8 cellular contexts compared by ENCODE assay signal in the genomic region with DNA sequence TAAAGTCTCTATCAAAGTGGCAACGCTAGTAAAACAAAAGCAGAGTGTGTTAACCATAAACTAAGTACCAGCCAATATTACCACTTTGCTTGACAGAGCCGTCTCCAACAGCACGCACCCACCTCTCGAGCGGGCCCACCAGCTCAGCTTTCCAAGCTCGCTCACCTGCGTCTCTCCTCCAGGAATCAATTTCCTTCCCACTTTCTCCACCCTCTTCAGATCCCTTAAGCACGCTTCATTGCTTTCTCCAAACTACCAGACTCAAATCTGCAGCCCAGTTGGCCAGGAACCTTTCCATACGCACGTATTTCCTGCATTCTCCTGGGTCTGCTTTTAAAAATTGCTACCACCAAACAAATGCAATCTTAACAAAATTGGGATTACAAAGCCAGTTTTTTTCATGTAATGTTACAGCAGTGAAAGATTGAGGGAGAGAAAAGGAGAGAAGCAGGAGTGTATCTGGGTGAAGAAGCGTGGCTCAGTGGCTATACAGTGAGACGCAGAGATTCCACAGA. TPM values are rescaled to one million over a fixed set of nuclear protein-coding genes. Genes with fewer than 3 reads are reported as not detected.
A peak's percentile ranks its signal among the peaks of the same experiment; 100 is the strongest.
DNase-seq lines count a peak whose midpoint lies in the region; ATAC-seq, FAIRE-seq and TF ChIP-seq lines count a peak whose summit lies in the region.

No MANE protein-coding gene starts in this region.

- H3K4me1 ChIP-seq in adipocyte (ENCODE audit: control insufficient read depth, insufficient read depth, low read length): peaks cover 22% of the 10 kb centered on the region
- peaks cover 0 to 6% of the 10 kb centered on the region in 2 donors for H3K4me1 ChIP-seq in kidney (ENCODE audit: control insufficient read depth in 1 of 2, insufficient read depth in 1 of 2, low read depth in 1 of 2, low read length in 2 of 2)
- H3K4me1 ChIP-seq in suprapubic skin: peaks cover 28% of the 10 kb centered on the region

- no peak for TF ChIP-seq POLR2A in suprapubic skin (IDR thresholded peaks at IDR 0.05)

- no peaks in the 10 kb centered on the region for H3K27me3 ChIP-seq in adipocyte (replicated peaks; ENCODE audit: control insufficient read depth, insufficient read depth, low read length)
- peaks cover 12% of the 10 kb centered on the region for H3K27me3 ChIP-seq in suprapubic skin

- TF ChIP-seq CTCF in kidney (IDR thresholded peaks at IDR 0.05; ENCODE audit: borderline replicate concordance, extremely low read depth, insufficient read depth) (no peak), suprapubic skin (IDR thresholded peaks at IDR 0.05) (no peak)

- H3K36me3 ChIP-seq in adipocyte (ENCODE audit: control insufficient read depth, insufficient read depth, low read length, severe bottlenecking): no peaks in the 10 kb centered on the region
- H3K36me3 ChIP-seq in kidney (ENCODE audit: control insufficient read depth in 1 of 2, insufficient read depth in 2 of 2, low read length in 2 of 2): no peaks in the 10 kb centered on the region
- H3K36me3 ChIP-seq in suprapubic skin: no peaks in the 10 kb centered on the region

- H3K9ac ChIP-seq in adipocyte (ENCODE audit: low read length) (no peak overlapping the region), kidney (ENCODE audit: low read length in 2 of 2) (no peak overlapping the region)

- no peak for FAIRE-seq in kidney (lab: Jason Lieb, UNC)

- intact Hi-C loops in activated CD4-positive, alpha-beta T cell treated with anti-CD3 and anti-CD28 coated beads, Interleukin-2, amount 10 ng/mL, durations not matched to agents 24 days and 14 days (cut with micrococcal nuclease): no loop called here
- intact Hi-C loops in kidney (cut with DNase I): no loop called here

- WGBS in suprapubic skin: 27% methylated on average over 12 of the region's 12 CpGs

- peaks cover 4% of the 10 kb centered on the region for H3K4me1 Mint-ChIP-seq in activated CD4-positive, alpha-beta T cell treated with anti-CD3 and anti-CD28 coated beads, Interleukin-2, amount 10 ng/mL, durations not matched to agents 24 days and 14 days

- TF ChIP-seq EP300 in suprapubic skin (IDR thresholded peaks at IDR 0.05): no peak

- no peak for DNase-seq in activated CD4-positive, alpha-beta T cell treated with anti-CD3 and anti-CD28 coated beads, Interleukin-2, amount 10 ng/mL, durations not matched to agents 24 days and 14 days
- no peak for DNase-seq in activated CD4-positive, alpha-beta T cell treated with anti-CD3 and anti-CD28 coated beads, Interleukin-2, amount 50 U/mL, for 48 hours
- DNase-seq in adipocyte (ENCODE audit: low read depth) (no peak), kidney (no peak), suprapubic skin (ENCODE audit: low spot score in 2 of 2) (no peak)
- DNase-seq in activated CD8-positive, alpha-beta memory T cell treated with anti-CD3 and anti-CD28 coated beads for 24 hours: no peak

- no peaks in the 10 kb centered on the region for H3K36me3 Mint-ChIP-seq in activated CD4-positive, alpha-beta T cell treated with anti-CD3 and anti-CD28 coated beads, Interleukin-2, amount 10 ng/mL, durations not matched to agents 24 days and 14 days (ENCODE audit: low read depth)

- H3K27me3 Mint-ChIP-seq in activated CD4-positive, alpha-beta T cell treated with anti-CD3 and anti-CD28 coated beads, Interleukin-2, amount 10 ng/mL, durations not matched to agents 24 days and 14 days: peaks cover 43% of the 10 kb centered on the region

- H3K4me3 Mint-ChIP-seq in activated CD4-positive, alpha-beta T cell treated with anti-CD3 and anti-CD28 coated beads, Interleukin-2, amount 10 ng/mL, durations not matched to agents 24 days and 14 days: peak overlapping the region; percentile 68

- H3K27ac Mint-ChIP-seq in activated CD4-positive, alpha-beta T cell treated with anti-CD3 and anti-CD28 coated beads, Interleukin-2, amount 10 ng/mL, durations not matched to agents 24 days and 14 days: no peak overlapping the region

- ATAC-seq in HG02840 (IDR thresholded peaks at IDR 0.05; ENCODE audit: low FRiP score, unreplicated experiment): no peak
- ATAC-seq in GM21717 (IDR thresholded peaks at IDR 0.05; ENCODE audit: unreplicated experiment): no peak

- no peaks in the 10 kb centered on the region for H3K9me3 Mint-ChIP-seq in activated CD4-positive, alpha-beta T cell treated with anti-CD3 and anti-CD28 coated beads, Interleukin-2, amount 10 ng/mL, durations not matched to agents 24 days and 14 days

- no peaks in the 10 kb centered on the region for H3K9me3 ChIP-seq in adipocyte (ENCODE audit: control insufficient read depth, low read length)
- H3K9me3 ChIP-seq in kidney (ENCODE audit: control insufficient read depth in 1 of 2, low read length in 2 of 2): no peaks in the 10 kb centered on the region
- H3K9me3 ChIP-seq in suprapubic skin: no peaks in the 10 kb centered on the region

- H3K27ac ChIP-seq in kidney (ENCODE audit: low read depth in 2 of 2, low read length in 2 of 2): no peak overlapping the region
- no peak overlapping the region for H3K27ac ChIP-seq in suprapubic skin

- H3K4me3 ChIP-seq in adipocyte (ENCODE audit: low read length): peak overlapping the region; percentile 84
- peak overlapping the region; percentile 36 to 71 for H3K4me3 ChIP-seq in kidney (ENCODE audit: low read length in 2 of 2)
- H3K4me3 ChIP-seq in suprapubic skin: peak overlapping the region; percentile 75

RNA-seq across cellular contexts. Expression of a gene that starts 1.5 kb away (rescaled TPM):
- total RNA-seq in activated CD4-positive, alpha-beta T cell treated with anti-CD3 and anti-CD28 coated beads, Interleukin-2, amount 10 ng/mL, durations not matched to agents 24 days and 14 days: 0.07 and 0.14 TPM in 2 replicates
- total RNA-seq in kidney (4.9 TPM), suprapubic skin (under 1 TPM; 0.25 to 0.52 (median 0.33) TPM)
- polyA plus RNA-seq in kidney (ENCODE audit: insufficient read depth, low read depth, low replicate concordance): 6.8 TPM
